Comparison of ENCODE assay signal across 8 cellular contexts in genomic region chr11:62575837-62576236, GRCh38. TPM values are rescaled to one million over a fixed set of nuclear protein-coding genes. Genes with fewer than 3 reads are reported as not detected.
DNase-seq lines count a peak whose midpoint lies in the region; ATAC-seq and TF ChIP-seq lines count a peak whose summit lies in the region.

No MANE protein-coding gene starts in this region.

- peaks cover 4% of the 10 kb centered on the region; the same call in 1 of the 2 replicates for H4K20me1 ChIP-seq in DOHH2 (ENCODE audit: control insufficient read depth, insufficient read depth, low read depth, low read length)

- peaks cover 49% of the 10 kb centered on the region for H3K79me2 ChIP-seq in DOHH2 (ENCODE audit: control insufficient read depth, low read length)

- CTCF ChIA-PET in WTC11 (lab: Charles Lee): interaction anchor here (1.1 to 1.5 kb wide), 3 partner anchors 16 to 36 kb away, joined by 4 to 7 read pairs (median 6); partner anchors contain the start of gene TUT1

- no peaks in the 10 kb centered on the region for H3K9me3 ChIP-seq in DOHH2 (ENCODE audit: control insufficient read depth, insufficient read depth, low read length)
- H3K9me3 ChIP-seq in skeletal muscle tissue (ENCODE audit: control insufficient read depth in 3 of 3, low read length in 3 of 3): no peaks in the 10 kb centered on the region

- no peak for TF ChIP-seq CTCF in DOHH2 (IDR thresholded peaks at IDR 0.05; ENCODE audit: low read depth, low read length, poor library complexity, severe bottlenecking)
- TF ChIP-seq CTCF in WTC11 (IDR thresholded peaks at IDR 0.05): no peak
- no peak for TF ChIP-seq CTCF in glutamatergic neuron (IDR thresholded peaks at IDR 0.05; ENCODE audit: partially characterized antibody, unreplicated experiment)

- H3K36me3 Mint-ChIP-seq in WTC11 (peaks cover 51% of the 10 kb centered on the region), glutamatergic neuron (ENCODE audit: unreplicated experiment) (peaks cover 3% of the 10 kb centered on the region)

- H3K9ac ChIP-seq in skeletal muscle tissue (ENCODE audit: low read depth in 1 of 3, low read length in 3 of 3): peak overlapping the region in 2 of 3 donors; percentile 84 to 97

- no peak for DNase-seq in WTC11 (ENCODE audit: low spot score)
- no peak for DNase-seq in glutamatergic neuron
- DNase-seq in SW 1271 (lab: John Stamatoyannopoulos, UW): no peak
- no peak for DNase-seq in ACHN
- DNase-seq in retina: no peak

- H3K4me2 ChIP-seq in DOHH2 (ENCODE audit: low read length): peak overlapping the region; percentile 81

- ATAC-seq in WTC11 (no peak), GM21717 (IDR thresholded peaks at IDR 0.05; ENCODE audit: unreplicated experiment) (no peak)

- H3K27me3 Mint-ChIP-seq in WTC11 (ENCODE audit: low read depth) (no peaks in the 10 kb centered on the region), glutamatergic neuron (ENCODE audit: unreplicated experiment) (peaks cover 8% of the 10 kb centered on the region)

- peak overlapping the region; percentile 99 for H3K4me3 Mint-ChIP-seq in WTC11
- H3K4me3 Mint-ChIP-seq in glutamatergic neuron (ENCODE audit: unreplicated experiment): peak overlapping the region; percentile 53

- H3K4me3 ChIP-seq in DOHH2 (ENCODE audit: low read length) (peak overlapping the region; percentile 93), skeletal muscle tissue (ENCODE audit: low read length in 3 of 3) (peak overlapping the region in 2 of 3 donors; percentile 62 to 87)

- no peaks in the 10 kb centered on the region for H3K9me2 ChIP-seq in DOHH2 (replicated peaks; ENCODE audit: control insufficient read depth, low read length)

- H3K27ac Mint-ChIP-seq in WTC11: peak overlapping the region; percentile 82; the same call in 1 of the 2 replicates
- peak overlapping the region; percentile 35 for H3K27ac Mint-ChIP-seq in glutamatergic neuron (ENCODE audit: unreplicated experiment)

- H3F3A ChIP-seq in DOHH2 (ENCODE audit: control insufficient read depth, insufficient read depth): peaks cover 9% of the 10 kb centered on the region

- H3K9me3 Mint-ChIP-seq in WTC11: no peaks in the 10 kb centered on the region
- H3K9me3 Mint-ChIP-seq in glutamatergic neuron (ENCODE audit: unreplicated experiment): peaks cover 5% of the 10 kb centered on the region

- H3K27ac ChIP-seq in DOHH2 (ENCODE audit: low read depth, low read length) (no peak overlapping the region), skeletal muscle tissue (ENCODE audit: low read depth, low read length) (peak overlapping the region; percentile 89)

- H3K27me3 ChIP-seq in DOHH2 (ENCODE audit: control insufficient read depth, low read length): no peaks in the 10 kb centered on the region
- H3K27me3 ChIP-seq in skeletal muscle tissue (ENCODE audit: control insufficient read depth in 3 of 3, insufficient read depth in 3 of 3, low read length in 3 of 3): no peaks in the 10 kb centered on the region

- H3K36me3 ChIP-seq in DOHH2 (ENCODE audit: control insufficient read depth, low read length): peaks cover 84% of the 10 kb centered on the region
- peaks cover 34 to 43% (median 37%) of the 10 kb centered on the region in 3 donors for H3K36me3 ChIP-seq in skeletal muscle tissue (ENCODE audit: control insufficient read depth in 3 of 3, insufficient read depth in 3 of 3, low read length in 3 of 3)

- POLR2A ChIA-PET in WTC11 (lab: Charles Lee): interaction anchor here (3.2 kb wide), 1 partner anchor 16 kb away, joined by 44 read pairs; the partner anchor contains the start of gene TUT1

- in situ Hi-C loops in ACHN (cut with HindIII; ENCODE audit: low pct_ligation_motif_present, low pct_unique_long_range_greater_than_20kb, low sequenced_read_pairs): no loop called here

- H3K4me1 Mint-ChIP-seq in WTC11 (peaks cover 33% of the 10 kb centered on the region), glutamatergic neuron (ENCODE audit: low read depth, unreplicated experiment) (peaks cover 16% of the 10 kb centered on the region)

- H3K4me1 ChIP-seq in DOHH2 (ENCODE audit: control insufficient read depth, low read length) (peaks cover 34% of the 10 kb centered on the region), skeletal muscle tissue (ENCODE audit: control insufficient read depth in 3 of 3, insufficient read depth in 3 of 3, low read length in 3 of 3) (peaks cover 44 to 54% (median 52%) of the 10 kb centered on the region in 3 donors)

TF ChIP-seq in WTC11, 78 proteins besides CTCF, POLR2A, EP300 and RAD21 (continues in another document):
- TF ChIP-seq NR1H2 (CRISPR knock-in tag; IDR thresholded peaks at IDR 0.05) (no peak), ZNF281 (CRISPR knock-in tag; IDR thresholded peaks at IDR 0.05) (no peak), ATF1 (CRISPR knock-in tag; IDR thresholded peaks at IDR 0.05) (no peak), EMX1 (CRISPR knock-in tag; IDR thresholded peaks at IDR 0.05) (no peak), ZNF425 (CRISPR knock-in tag; conservative IDR thresholded peaks at IDR 0.05) (no peak), ZSCAN18 (CRISPR knock-in tag; IDR thresholded peaks at IDR 0.05) (no peak), CREM (CRISPR knock-in tag; IDR thresholded peaks at IDR 0.05) (no peak), ZNF232 (CRISPR knock-in tag; IDR thresholded peaks at IDR 0.05) (no peak), CDX4 (CRISPR knock-in tag; IDR thresholded peaks at IDR 0.05; ENCODE audit: borderline replicate concordance) (no peak), KAT7 (CRISPR knock-in tag; IDR thresholded peaks at IDR 0.05; ENCODE audit: borderline replicate concordance) (no peak)

RNA-seq across cellular contexts. Expression of gene EEF1G, which starts 2.1 kb away (rescaled TPM):
- total RNA-seq in WTC11 (2021) (1,667 to 1,857 TPM (median 1,846 TPM) in 3 replicates), glutamatergic neuron (ENCODE audit: unreplicated experiment) (928 TPM), skeletal muscle tissue (2,520 TPM)

RNA-seq across cellular contexts. Expression of gene TUT1, which starts 15.5 kb away (rescaled TPM):
- total RNA-seq in WTC11 (2021) (35.3 to 40.0 TPM (median 37.3 TPM) in 3 replicates), glutamatergic neuron (ENCODE audit: unreplicated experiment) (29.7 TPM), skeletal muscle tissue (4.2 TPM)

RNA-seq across cellular contexts. Expression of gene MTA2, which starts 25.8 kb away (rescaled TPM):
- total RNA-seq in WTC11 (2021): 101 to 115 TPM (median 103 TPM) in 3 replicates
- total RNA-seq in glutamatergic neuron (ENCODE audit: unreplicated experiment): 172 TPM
- 63.7 TPM for total RNA-seq in skeletal muscle tissue

RNA-seq across cellular contexts. Expression of gene AHNAK, which starts 29.2 kb away (rescaled TPM):
- total RNA-seq in WTC11 (2021) (10.9 to 21.0 TPM (median 11.5 TPM) in 3 replicates), glutamatergic neuron (ENCODE audit: unreplicated experiment) (4.5 TPM), skeletal muscle tissue (432 TPM)

RNA-seq across cellular contexts. Expression of gene EML3, which starts 36.7 kb away (rescaled TPM):
- 45.5 to 54.7 TPM (median 51.1 TPM) in 3 replicates for total RNA-seq in WTC11 (2021)
- total RNA-seq in glutamatergic neuron (ENCODE audit: unreplicated experiment): 26.7 TPM
- total RNA-seq in skeletal muscle tissue: 7.3 TPM
